ENCODE assay signal across 14 cellular contexts in the genomic region with DNA sequence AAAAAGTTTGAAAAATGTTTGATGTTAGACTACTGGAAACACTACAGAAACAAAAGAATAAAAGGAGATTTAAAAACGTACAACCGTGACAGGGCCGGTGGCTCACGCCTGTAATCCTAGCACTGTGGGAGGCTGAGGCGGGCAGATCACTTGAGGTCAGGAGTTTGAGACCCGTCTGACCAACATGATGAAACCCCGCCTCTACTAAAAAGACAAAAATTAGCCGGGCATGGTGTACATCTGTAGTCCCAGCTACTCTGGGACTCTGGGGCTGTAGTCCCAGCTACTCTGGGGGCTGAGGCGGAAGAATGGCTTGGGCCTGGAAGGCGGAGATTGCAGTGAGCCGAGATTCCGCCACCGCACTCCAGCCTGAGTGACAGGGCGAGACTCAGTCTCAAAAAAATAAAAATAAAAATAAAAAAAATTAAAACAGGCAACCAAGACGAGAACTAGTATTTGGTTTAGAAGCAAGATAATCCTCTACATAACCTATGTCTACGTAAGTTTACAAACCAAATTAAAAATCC. TPM values are rescaled to one million over a fixed set of nuclear protein-coding genes. Genes with fewer than 3 reads are reported as not detected.
DNase-seq lines count a peak whose midpoint lies in the region; ATAC-seq and TF ChIP-seq lines count a peak whose summit lies in the region.
"Had no signal": no experiment of that assay in that cellular context is flagged by ENCODE, and none has a peak within 500 bp of the region (broad histone marks: within the 10 kb centered on the region; RNA-seq: fewer than 3 reads in every experiment).

No MANE protein-coding gene starts in this region.

- H3K27ac ChIP-seq in BLaER1 (no peak overlapping the region), esophagus squamous epithelium (peak overlapping the region in 1 of 4 donors; percentile 45), left lung (no peak overlapping the region)
- H3K27ac ChIP-seq: GM23248, heart left ventricle, parathyroid adenoma had no signal

- H3K4me3 ChIP-seq in BLaER1 (no peak overlapping the region), esophagus squamous epithelium (no peak overlapping the region), left lung (no peak overlapping the region)
- H3K4me3 ChIP-seq: body of pancreas, GM23248, heart left ventricle had no signal

- H4K20me1 ChIP-seq in BLaER1: peaks cover 88% of the 10 kb centered on the region

- H3K27me3 Mint-ChIP-seq in activated B cell treated with CpG ODN at 0.5 μM for 24 hours (no peaks in the 10 kb centered on the region), memory B cell (no peaks in the 10 kb centered on the region)

- no peak overlapping the region for H3K4me3 Mint-ChIP-seq in activated B cell treated with CpG ODN at 0.5 μM for 24 hours
- H3K4me3 Mint-ChIP-seq in memory B cell: peak overlapping the region; percentile 42

- H3K27ac Mint-ChIP-seq in activated B cell treated with CpG ODN at 0.5 μM for 24 hours: peak overlapping the region; percentile 37
- H3K27ac Mint-ChIP-seq in memory B cell: peak overlapping the region; percentile 75

- intact Hi-C loops in activated B cell treated with CpG ODN at 0.5 μM for 24 hours (cut with micrococcal nuclease) (no loop called here), esophagus squamous epithelium (cut with DNase I) (no loop called here), left lung (cut with DNase I) (no loop called here)

- H3K4me1 ChIP-seq in BLaER1: peaks cover 23% of the 10 kb centered on the region; the same call in 1 of the 2 replicates
- H3K4me1 ChIP-seq in esophagus squamous epithelium: peaks cover 11 to 85% (median 58%) of the 10 kb centered on the region in 3 donors
- H3K4me1 ChIP-seq in left lung: peaks cover 16 to 84% of the 10 kb centered on the region in 2 donors

- no peaks in the 10 kb centered on the region for H3K9me3 Mint-ChIP-seq in activated B cell treated with CpG ODN at 0.5 μM for 24 hours
- H3K9me3 Mint-ChIP-seq in memory B cell: peaks cover 2% of the 10 kb centered on the region

- TF ChIP-seq POLR2A in esophagus squamous epithelium (IDR thresholded peaks at IDR 0.05): no peak

- no peak for ATAC-seq in activated B cell treated with CpG ODN at 0.5 μM for 24 hours (ENCODE audit: low read depth)
- no peak for ATAC-seq in memory B cell (ENCODE audit: low read depth)
- ATAC-seq in left lung: no peak
- no peak for ATAC-seq in HG03342 (IDR thresholded peaks at IDR 0.05; ENCODE audit: unreplicated experiment)
- ATAC-seq in HG02884 (IDR thresholded peaks at IDR 0.05; ENCODE audit: unreplicated experiment): no peak
- ATAC-seq: body of pancreas, heart left ventricle had no signal

- CTCF ChIA-PET in activated B cell treated with CpG ODN at 0.5 μM for 24 hours (lab: Charles Lee): no interaction called here

- H3K9ac ChIP-seq in BLaER1: no peak overlapping the region
- H3K9ac ChIP-seq: GM23248, parathyroid adenoma had no signal

- no peaks in the 10 kb centered on the region for H3K27me3 ChIP-seq in BLaER1
- no peaks in the 10 kb centered on the region for H3K27me3 ChIP-seq in esophagus squamous epithelium
- no peaks in the 10 kb centered on the region for H3K27me3 ChIP-seq in left lung
- H3K27me3 ChIP-seq: body of pancreas, heart left ventricle had no signal

- 72 to 73% methylated on average over 16 of the region's 16 CpGs for WGBS in esophagus squamous epithelium, 2 donors

- peaks cover 76% of the 10 kb centered on the region for H3K4me1 Mint-ChIP-seq in activated B cell treated with CpG ODN at 0.5 μM for 24 hours
- H3K4me1 Mint-ChIP-seq in memory B cell: peaks cover 48% of the 10 kb centered on the region

- no peak for TF ChIP-seq CTCF in activated B cell treated with CpG ODN at 0.5 μM for 24 hours (IDR thresholded peaks at IDR 0.05)
- no peak for TF ChIP-seq CTCF in esophagus squamous epithelium (IDR thresholded peaks at IDR 0.05)
- no peak for TF ChIP-seq CTCF in left lung (IDR thresholded peaks at IDR 0.05)

- H3K4me2 ChIP-seq in BLaER1: peak overlapping the region; percentile 26; the same call in 1 of the 2 replicates

- H3K36me3 Mint-ChIP-seq in activated B cell treated with CpG ODN at 0.5 μM for 24 hours (ENCODE audit: low read depth): peaks cover 67% of the 10 kb centered on the region
- peaks cover 31% of the 10 kb centered on the region for H3K36me3 Mint-ChIP-seq in memory B cell

- DNase-seq in ELF-1 (ENCODE audit: low read depth, low spot score) (peak; percentile 39), activated B cell treated with CpG ODN at 0.5 μM for 24 hours (no peak), memory B cell (ENCODE audit: low spot score in 2 of 2) (no peak), esophagus squamous epithelium (lab: John Stamatoyannopoulos, UW) (no peak), left lung (no peak)
- DNase-seq: body of pancreas, GM23248, heart left ventricle, NCI-H2081, SW 1271 had no signal

- H3K9me3 ChIP-seq in BLaER1 (peaks cover 30% of the 10 kb centered on the region), esophagus squamous epithelium (no peaks in the 10 kb centered on the region), left lung (no peaks in the 10 kb centered on the region)
- H3K9me3 ChIP-seq: body of pancreas had no signal

- POLR2A ChIA-PET in activated B cell treated with CpG ODN at 0.5 μM for 24 hours (lab: Charles Lee): interaction anchor here (0.7 to 1.3 kb wide), 2 partner anchors 19 to 295 kb away, joined by 3 to 5 read pairs; no protein-coding TSS in a partner anchor

- peaks cover 54% of the 10 kb centered on the region for H3K36me3 ChIP-seq in BLaER1
- peaks cover 5 to 34% (median 16%) of the 10 kb centered on the region in 3 donors for H3K36me3 ChIP-seq in esophagus squamous epithelium
- peaks cover 0 to 20% of the 10 kb centered on the region in 2 donors for H3K36me3 ChIP-seq in left lung

RNA-seq across cellular contexts. Expression of a gene that starts 5.8 kb away (rescaled TPM):
- total RNA-seq in activated B cell treated with CpG ODN at 0.5 μM for 24 hours (124 and 139 TPM in 2 replicates), esophagus squamous epithelium (10 to 100 TPM; 41.3 to 97.8 (median 67.6) TPM), left lung (10 to 100 TPM; 69.0 to 84.3 TPM)
